ENCODE assay signal across 17 cellular contexts in genomic region chr10:73554729-73555128, GRCh38.
"Had no signal": no experiment of that assay in that cellular context is flagged by ENCODE, and none has a peak within 500 bp of the region (broad histone marks: within the 10 kb centered on the region; RNA-seq: fewer than 3 reads in every experiment).

No MANE protein-coding gene starts in this region.

- DNase-seq: activated B cell treated with CpG ODN at 0.5 μM for 24 hours; activated CD4-positive, alpha-beta memory T cell treated with anti-CD3 and anti-CD28 coated beads for 36 hours; activated CD4-positive, alpha-beta T cell treated with anti-CD3 and anti-CD28 coated beads for 4 hours; activated gamma-delta T cell treated with Interleukin-2 at 50 U/mL for 16 hours; activated naive CD8-positive, alpha-beta T cell treated with anti-CD3 and anti-CD28 coated beads for 36 hours; activated T-cell treated with anti-CD3 and anti-CD28 coated beads for 4 hours; amniotic stem cell; effector memory CD8-positive, alpha-beta T cell; glutamatergic neuron; left colon; occipital lobe; right cardiac atrium; small intestine; stimulated activated CD4-positive, alpha-beta T cell treated with anti-CD3 and anti-CD28 coated beads, Interleukin-4, amount 100 ng/mL, for 1 hour; stimulated activated naive CD8-positive, alpha-beta T cell treated with anti-CD3 and anti-CD28 coated beads, Interleukin-15, amount 100 ng/mL, for 72 hours; upper lobe of right lung had no signal

- H3K27ac ChIP-seq: upper lobe of right lung had no signal

- H3K4me3 ChIP-seq: lung, upper lobe of right lung had no signal

- ATAC-seq: effector memory CD8-positive, alpha-beta T cell; right cardiac atrium; stimulated activated naive CD8-positive, alpha-beta T cell treated with anti-CD3 and anti-CD28 coated beads, Interleukin-15, amount 100 ng/mL, for 72 hours; upper lobe of right lung had no signal
